23 cellular contexts compared by ENCODE assay signal in the genomic region with DNA sequence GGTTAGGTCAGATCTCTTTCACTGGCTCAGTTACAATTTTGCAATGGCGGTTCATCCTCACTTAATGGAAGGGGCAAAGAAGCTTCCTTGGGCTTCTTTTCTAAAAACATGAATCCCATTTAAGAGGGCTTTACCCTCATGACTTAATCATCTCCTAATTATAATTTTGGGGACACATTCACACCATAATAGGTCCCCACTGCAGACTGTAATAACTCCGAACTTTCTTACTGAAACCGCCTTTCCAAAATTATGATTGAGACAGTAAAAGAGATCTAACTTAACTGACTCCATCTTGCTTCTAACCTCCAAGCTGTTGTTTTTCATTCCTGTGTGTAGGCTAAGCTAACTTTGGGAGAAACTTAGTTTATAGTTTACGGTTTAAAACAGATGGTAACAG.
"Had no signal": no experiment of that assay in that cellular context is flagged by ENCODE, and none has a peak within 500 bp of the region (broad histone marks: within the 10 kb centered on the region; RNA-seq: fewer than 3 reads in every experiment).

No MANE protein-coding gene starts in this region.

- H3K27me3 ChIP-seq: ascending aorta, MG63 had no signal

- H3K4me1 ChIP-seq: ascending aorta had no signal

- ATAC-seq: activated CD4-positive, CD25-positive, alpha-beta regulatory T cell treated with anti-CD3 and anti-CD28 coated beads, Interleukin-2, amount 50 U/mL, for 24 hours; activated CD8-positive, alpha-beta memory T cell treated with anti-CD3 and anti-CD28 coated beads, Interleukin-2, amount 10 ng/mL, durations not matched to agents 7 days and 5 days; Right ventricle myocardium inferior had no signal

- H3K36me3 Mint-ChIP-seq: activated naive CD4-positive, alpha-beta T cell treated with anti-CD3 and anti-CD28 coated beads, Interleukin-2, amount 50 U/mL, for 24 hours; brain had no signal

- H3K4me2 ChIP-seq: KMS-11, SK-N-SH had no signal

- H3K4me3 ChIP-seq: ascending aorta, MG63 had no signal

- H3K9me3 ChIP-seq: ascending aorta, SK-N-SH had no signal

- H3K4me1 Mint-ChIP-seq: activated naive CD4-positive, alpha-beta T cell treated with anti-CD3 and anti-CD28 coated beads, Interleukin-2, amount 50 U/mL, for 24 hours had no signal

- H3K27me3 Mint-ChIP-seq: activated T-cell treated with anti-CD3 and anti-CD28 coated beads, Interleukin-2, amount 50 U/mL, for 24 hours had no signal

- H3K9me3 Mint-ChIP-seq: activated T-cell treated with anti-CD3 and anti-CD28 coated beads, Interleukin-2, amount 50 U/mL, for 24 hours had no signal

- H3K36me3 ChIP-seq: ascending aorta, MG63 had no signal

- H3K27ac ChIP-seq: ascending aorta, KMS-11 had no signal

- H3K27ac Mint-ChIP-seq: activated CD8-positive, alpha-beta memory T cell treated with anti-CD3 and anti-CD28 coated beads, Interleukin-2, amount 10 ng/mL, durations not matched to agents 7 days and 5 days; activated T-cell treated with anti-CD3 and anti-CD28 coated beads, Interleukin-2, amount 50 U/mL, for 24 hours; activated T-helper 1 cell treated with anti-CD3 and anti-CD28 coated beads, Interleukin-12 subunit alpha, Interleukin-12 subunit beta, Interleukin-2, Interleukin-4 antibody, amounts not matched to agents 30 ng/mL and 10 ng/mL and 1 ng/mL, durations not matched to agents 14 hours and 24 hours and 36 hours; brain had no signal

- H3K4me3 Mint-ChIP-seq: activated CD8-positive, alpha-beta memory T cell treated with anti-CD3 and anti-CD28 coated beads, Interleukin-2, amount 10 ng/mL, durations not matched to agents 7 days and 5 days; activated naive CD4-positive, alpha-beta T cell treated with anti-CD3 and anti-CD28 coated beads, Interleukin-2, amount 50 U/mL, for 24 hours; activated T-cell treated with anti-CD3 and anti-CD28 coated beads, Interleukin-2, amount 50 U/mL, for 24 hours; activated T-helper 1 cell treated with anti-CD3 and anti-CD28 coated beads, Interleukin-12 subunit alpha, Interleukin-12 subunit beta, Interleukin-2, Interleukin-4 antibody, amounts not matched to agents 30 ng/mL and 10 ng/mL and 1 ng/mL, durations not matched to agents 14 hours and 24 hours and 36 hours; brain had no signal

- DNase-seq: activated CD4-positive, alpha-beta T cell treated with anti-CD3 and anti-CD28 coated beads for 4 hours; activated CD8-positive, alpha-beta memory T cell treated with anti-CD3 and anti-CD28 coated beads, Interleukin-2, amount 10 ng/mL, durations not matched to agents 7 days and 5 days; activated effector memory CD4-positive, alpha-beta T cell treated with Interleukin-2 at 50 U/mL for 16 hours; activated naive CD4-positive, alpha-beta T cell; activated T-cell treated with anti-CD3 and anti-CD28 coated beads, Interleukin-2, amount 50 U/mL, for 24 hours; cerebellar nuclear complex; NCI-H1092 treated with DMSO at 0.1 percent for 48 hours; NCI-H1417 treated with DMSO at 0.1 percent for 48 hours; NCI-H1694; NCI-H2029; NCI-H2107; NCI-H2171 treated with DMSO at 0.1 percent for 48 hours; NCI-H526; NCI-H774; SK-N-SH had no signal

- H3K9ac ChIP-seq: KMS-11, SK-N-SH had no signal
